In genomic region chr5:164614707-164615106, GRCh38 we compare ENCODE assay signal across 27 cellular contexts.
"Had no signal": no experiment of that assay in that cellular context is flagged by ENCODE, and none has a peak within 500 bp of the region (broad histone marks: within the 10 kb centered on the region; RNA-seq: fewer than 3 reads in every experiment).

No MANE protein-coding gene starts in this region.

- H3K4me3 Mint-ChIP-seq: T-cell had no signal

- H3K4me1 Mint-ChIP-seq: T-cell had no signal

- H3K27me3 Mint-ChIP-seq: T-cell had no signal

- DNase-seq: MM.1S, MV-4-11, NCI-H1092, NCI-H1105, NCI-H1417 treated with DMSO at 0.1 percent for 48 hours, NCI-H1436 treated with DMSO at 0.1 percent for 48 hours, NCI-H1694 treated with DMSO at 0.1 percent for 48 hours, NCI-H187 treated with DMSO at 0.1 percent for 48 hours, NCI-H2029, NCI-H2081, NCI-H2171 treated with DMSO at 0.1 percent for 48 hours, NCI-H2227 treated with DMSO at 0.1 percent for 48 hours, NCI-H345, NCI-H446, NCI-H510A treated with DMSO at 0.1 percent for 48 hours, NCI-H524 treated with DMSO at 0.1 percent for 48 hours, NCI-H526 treated with DMSO at 0.1 percent for 48 hours, NCI-H748 treated with DMSO at 0.1 percent for 48 hours, NCI-H82, PC-9, SHP77, SIG-M5, SJCRH30, T-cell had no signal

- H3K9me3 ChIP-seq: SJCRH30 had no signal

- H3K36me3 Mint-ChIP-seq: T-cell had no signal

- H3K27ac Mint-ChIP-seq: T-cell had no signal

- ATAC-seq: Panc1, Right ventricle myocardium inferior, SK-N-SH treated with all-trans-retinoic acid at 6 μM for 48 hours, T-cell had no signal
